ENCODE assay signal across 8 cellular contexts in the genomic region with DNA sequence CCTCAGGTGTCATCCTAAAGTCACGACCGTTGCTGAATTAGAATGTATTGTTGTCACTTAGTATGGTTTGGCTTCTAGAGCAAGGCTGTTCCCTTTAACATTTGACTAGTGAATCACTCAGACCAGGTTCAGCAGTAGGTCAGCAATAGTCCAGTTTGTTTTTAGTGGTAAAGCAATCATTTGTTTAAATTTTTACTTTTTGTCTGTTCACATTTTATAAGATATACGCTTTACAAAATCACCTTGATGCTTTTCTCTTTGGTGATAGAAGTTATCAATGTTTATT. TPM values are rescaled to one million over a fixed set of nuclear protein-coding genes. Genes with fewer than 3 reads are reported as not detected.
DNase-seq lines count a peak whose midpoint lies in the region; ATAC-seq, FAIRE-seq and TF ChIP-seq lines count a peak whose summit lies in the region.

No MANE protein-coding gene starts in this region.

- H3K36me3 Mint-ChIP-seq in naive thymus-derived CD4-positive, alpha-beta T cell = peaks cover 4 to 33% (median 26%) of the 10 kb centered on the region in 5 donors

- TF ChIP-seq POLR2A in K562 (conservative IDR thresholded peaks at IDR 0.05) = no peak

- H3K79me2 ChIP-seq in K562 (ENCODE audit: control insufficient read depth, insufficient read depth, low read length) = peaks cover 26% of the 10 kb centered on the region

- intact Hi-C loops in K562 (cut with micrococcal nuclease) = loop anchor here (10.0 kb wide), 2 partner anchors 137 to 503 kb away; partner anchors contain the start of gene FOSL2
- intact Hi-C loops in naive thymus-derived CD4-positive, alpha-beta T cell (cut with micrococcal nuclease) = loop anchor here (1.0 to 10.0 kb wide), 10 partner anchors 69 to 1226 kb away; partner anchors contain the start of genes CLIP4 (in 2 of the 2), ATRAID (in 1 of the 2), CAD (in 1 of the 2) and CCDC121 (in 1 of the 2)

- peaks cover 0 to 5% (median 0%) of the 10 kb centered on the region in 11 donors for H3K9me3 Mint-ChIP-seq in naive thymus-derived CD4-positive, alpha-beta T cell

- H3K9me3 ChIP-seq in BLaER1 = no peaks in the 10 kb centered on the region
- H3K9me3 ChIP-seq in K562 (replicated peaks; ENCODE audit: control insufficient read depth, insufficient read depth, low read depth, low read length) = no peaks in the 10 kb centered on the region
- no peaks in the 10 kb centered on the region for H3K9me3 ChIP-seq in naive thymus-derived CD4-positive, alpha-beta T cell (ENCODE audit: control insufficient read depth in 2 of 3, low read length in 3 of 3)

- H2AFZ ChIP-seq in K562 (ENCODE audit: low read depth, low read length) = peak overlapping the region; percentile 98

- POLR2A ChIA-PET in K562 (lab: Yijun Ruan, JAX) = no interaction called here
- POLR2A ChIA-PET in naive thymus-derived CD4-positive, alpha-beta T cell (lab: Charles Lee) = no interaction called here

- H3K27ac ChIP-seq in BLaER1 (no peak overlapping the region), HL-60 (replicated peaks) (peak overlapping the region; percentile 96; the same call in 1 of the 2 replicates), K562 (ENCODE audit: extremely low read depth, low read depth, low read length) (peak overlapping the region; percentile 93; the same call in 1 of the 3 replicates)
- H3K27ac ChIP-seq in naive thymus-derived CD4-positive, alpha-beta T cell (ENCODE audit: low read depth, low read length) = peak overlapping the region; percentile 99

- TF ChIP-seq CTCF in HL-60 (IDR thresholded peaks at IDR 0.05; ENCODE audit: insufficient read depth, low read length) (no peak), K562 (IDR thresholded peaks at IDR 0.05 in 2 of 3, conservative IDR thresholded peaks at IDR 0.05 in 1 of 3; ENCODE audit: insufficient read depth in 2 of 3, low read depth in 1 of 3, low read length in 3 of 3) (no peak)

- H3K27ac Mint-ChIP-seq in naive thymus-derived CD4-positive, alpha-beta T cell = peak overlapping the region; percentile 95 to 100 (median 100)

- no TSS peak for BruUV-seq in K562 (replicated peaks; lab: Mats Ljungman, UMichigan)

- FAIRE-seq in K562 (lab: Jason Lieb, UNC) = peak; percentile 57

- H3K4me3 ChIP-seq in BLaER1 (peak overlapping the region; percentile 85), HL-60 (replicated peaks; ENCODE audit: insufficient read depth, low read length) (no peak overlapping the region), K562 (no peak overlapping the region)
- H3K4me3 ChIP-seq in naive thymus-derived CD4-positive, alpha-beta T cell (ENCODE audit: low read length) = peak overlapping the region; percentile 95

- H3K4me3 Mint-ChIP-seq in naive thymus-derived CD4-positive, alpha-beta T cell = peak overlapping the region; percentile 96 to 100 (median 98)

- peaks cover 28% of the 10 kb centered on the region for H3K36me3 ChIP-seq in BLaER1
- peaks cover 18% of the 10 kb centered on the region; the same call in 2 of the 3 replicates for H3K36me3 ChIP-seq in K562 (ENCODE audit: control insufficient read depth, insufficient read depth, low read length)
- H3K36me3 ChIP-seq in naive thymus-derived CD4-positive, alpha-beta T cell (ENCODE audit: control insufficient read depth in 2 of 3, insufficient read depth in 3 of 3, low read length in 3 of 3) = peaks cover 0 to 10% (median 0%) of the 10 kb centered on the region in 3 experiments

- no peaks in the 10 kb centered on the region for H4K20me1 ChIP-seq in BLaER1
- H4K20me1 ChIP-seq in K562 (replicated peaks; ENCODE audit: control insufficient read depth, insufficient read depth, low read length) = no peaks in the 10 kb centered on the region

- H3K4me1 ChIP-seq in BLaER1 = peaks cover 43% of the 10 kb centered on the region
- peaks cover 6 to 10% of the 10 kb centered on the region in 2 experiments; a peak in 4 of 5 replicates for H3K4me1 ChIP-seq in K562 (replicated peaks in 1 of 2; ENCODE audit: control insufficient read depth in 2 of 2, insufficient read depth in 2 of 2, low read length in 2 of 2)
- peaks cover 27 to 30% of the 10 kb centered on the region in 2 donors for H3K4me1 ChIP-seq in naive thymus-derived CD4-positive, alpha-beta T cell (ENCODE audit: control insufficient read depth in 2 of 2, insufficient read depth in 2 of 2, low read length in 2 of 2)

- ATAC-seq in K562 (no peak), HG02884 (IDR thresholded peaks at IDR 0.05; ENCODE audit: unreplicated experiment) (no peak)
- no peak for ATAC-seq in naive thymus-derived CD4-positive, alpha-beta T cell

- WGBS in K562 (ENCODE audit: insufficient coverage, low coverage, missing lambda C conversion rate) = 76% methylated on average over 3 of the region's 3 CpGs

- TF ChIP-seq EP300 in K562 (IDR thresholded peaks at IDR 0.05; ENCODE audit: low read length) = no peak

- in situ Hi-C loops in K562 (cut with MboI) = no loop called here

- DNase-seq in HL-60 (ENCODE audit: low read depth in 1 of 2, low spot score in 1 of 2) = no peak
- DNase-seq in K562 (ENCODE audit: extremely low read depth in 1 of 4, low spot score in 3 of 4) = peak in 1 of 4 experiments; percentile 11
- DNase-seq in naive thymus-derived CD4-positive, alpha-beta T cell = no peak
- no peak for DNase-seq in NCI-H2227 treated with DMSO at 0.1 percent for 48 hours (lab: John Stamatoyannopoulos, UW)
- no peak for DNase-seq in OCI-M1 (lab: John Stamatoyannopoulos, UW)
- no peak for DNase-seq in activated gamma-delta T cell (lab: John Stamatoyannopoulos, UW)

- no peak for TF ChIP-seq RAD21 in K562 (CRISPR knock-in tag; conservative IDR thresholded peaks at IDR 0.05 in 1 of 2, IDR thresholded peaks at IDR 0.05 in 1 of 2)

- H3K4me1 Mint-ChIP-seq in naive thymus-derived CD4-positive, alpha-beta T cell = peaks cover 32 to 67% (median 64%) of the 10 kb centered on the region in 7 donors

- peak overlapping the region; percentile 93 for H3K4me2 ChIP-seq in BLaER1
- peak overlapping the region; percentile 96 for H3K4me2 ChIP-seq in K562 (ENCODE audit: insufficient read depth, low read length)

- CTCF ChIA-PET in K562 (lab: Yijun Ruan, JAX; ENCODE audit: low intra/inter-chr PET ratio) = no interaction called here
- CTCF ChIA-PET in naive thymus-derived CD4-positive, alpha-beta T cell (lab: Charles Lee) = no interaction called here

- H3K27me3 ChIP-seq in BLaER1 = no peaks in the 10 kb centered on the region
- no peaks in the 10 kb centered on the region for H3K27me3 ChIP-seq in HL-60 (ENCODE audit: insufficient read depth, poor library complexity, severe bottlenecking)
- no peaks in the 10 kb centered on the region for H3K27me3 ChIP-seq in K562 (ENCODE audit: control insufficient read depth in 2 of 2, insufficient read depth in 2 of 2, low read length in 2 of 2)
- no peaks in the 10 kb centered on the region for H3K27me3 ChIP-seq in naive thymus-derived CD4-positive, alpha-beta T cell (ENCODE audit: control insufficient read depth in 2 of 2, insufficient read depth in 2 of 2, low read length in 2 of 2)

- H3K9me1 ChIP-seq in K562 (ENCODE audit: control insufficient read depth, insufficient read depth, low read length) = no peaks in the 10 kb centered on the region

- H3K27me3 Mint-ChIP-seq in naive thymus-derived CD4-positive, alpha-beta T cell = peaks cover 0 to 3% (median 0%) of the 10 kb centered on the region in 5 donors

- H3K9ac ChIP-seq in BLaER1 = no peak overlapping the region
- H3K9ac ChIP-seq in K562 (ENCODE audit: insufficient read depth in 1 of 2, low read depth in 2 of 2, low read length in 2 of 2) = peak overlapping the region in 1 of 2 experiments; percentile 84; a peak in 1 of 4 replicates

RNA-seq across cellular contexts. Expression of gene BABAM2, which starts 1.2 kb away (rescaled TPM):
- 95.1 and 126 TPM in 2 replicates for total RNA-seq in K562 (2011; cell fraction: chromatin; rRNA removed; ENCODE audit: low replicate concordance)
- 41.5 and 49.6 TPM in 2 replicates for total RNA-seq in K562 (2011; cell fraction: nucleolus; rRNA removed)
- 76.3 and 103 TPM in 2 replicates for total RNA-seq in K562 (2011; cell fraction: nucleoplasm; rRNA removed)
- total RNA-seq in K562 (2014; rRNA removed) = 10.9 and 15.6 TPM in 2 replicates
- 27.3 and 31.8 TPM in 2 replicates for total RNA-seq in K562 (2014; rRNA removed; fragmentation: Illumina TruSeq; extraction: Trizol)
- 19.9 and 23.5 TPM in 2 replicates for total RNA-seq in K562 (2015; rRNA removed; fragmentation: Illumina TruSeq; extraction: Trizol)
- 23.9 and 24.2 TPM in 2 replicates for total RNA-seq in K562 (2021)
- 22.8 and 25.6 TPM in 2 replicates for polyA plus RNA-seq in K562 (2011; rRNA removed)
- polyA plus RNA-seq in K562 (2011; cell fraction: cytosol; rRNA removed) = 15.8 and 16.3 TPM in 2 replicates
- 21.4 TPM in 2 replicates for polyA plus RNA-seq in K562 (2011; cell fraction: nucleus; rRNA removed)
- 24.0 and 34.6 TPM in 2 replicates for polyA plus RNA-seq in K562 (2012)
- 27.9 and 32.9 TPM in 2 replicates for polyA plus RNA-seq in K562 (2014; fragmentation: Illumina TruSeq; extraction: Trizol)
- 10 to 100 TPM; 35.2 to 37.4 TPM for polyA plus RNA-seq in K562 (2014; fragmentation: Nextera tagmentation; extraction: Ambion mirVana)
- 15.6 and 18.0 TPM in 2 replicates for polyA plus RNA-seq in K562 (2014; rRNA removed)
- 30.3 and 33.4 TPM in 2 replicates for polyA minus RNA-seq in K562 (2011; rRNA and poly(A)+ RNA removed)
- 10.7 and 17.9 TPM in 2 replicates for polyA minus RNA-seq in K562 (2011; cell fraction: cytosol; rRNA and poly(A)+ RNA removed)
- 42.8 and 66.1 TPM in 2 replicates for polyA minus RNA-seq in K562 (2011; cell fraction: nucleus; rRNA and poly(A)+ RNA removed)
- 10 to 100 TPM; 34.2 to 55.8 (median 40.3) TPM for total RNA-seq in naive thymus-derived CD4-positive, alpha-beta T cell
- polyA plus RNA-seq in naive thymus-derived CD4-positive, alpha-beta T cell = 10 to 100 TPM; 44.2 to 58.2 TPM

RNA-seq across cellular contexts. Expression of gene RBKS, which starts 1.6 kb away (rescaled TPM):
- total RNA-seq in K562 (2011; cell fraction: chromatin; rRNA removed; ENCODE audit: low replicate concordance) = 0.79 and 1.00 TPM in 2 replicates
- total RNA-seq in K562 (2011; cell fraction: nucleolus; rRNA removed) = 0.50 TPM in 1 of 2 replicates, not detected in the other
- 1.1 and 1.3 TPM in 2 replicates for total RNA-seq in K562 (2011; cell fraction: nucleoplasm; rRNA removed)
- total RNA-seq in K562 (2014; rRNA removed) (0.18 and 0.24 TPM in 2 replicates), K562 (2014; rRNA removed; fragmentation: Illumina TruSeq; extraction: Trizol) (0.11 and 0.13 TPM in 2 replicates), K562 (2015; rRNA removed; fragmentation: Illumina TruSeq; extraction: Trizol) (0.15 and 0.25 TPM in 2 replicates), K562 (2021) (0.07 and 0.18 TPM in 2 replicates)
- polyA plus RNA-seq in K562 (2011; rRNA removed) (0.34 and 0.39 TPM in 2 replicates), K562 (2014; fragmentation: Illumina TruSeq; extraction: Trizol) (0.12 and 0.19 TPM in 2 replicates), K562 (2014; fragmentation: Nextera tagmentation; extraction: Ambion mirVana) (under 1 TPM; 0.06 to 0.24 TPM), K562 (2014; rRNA removed) (0.20 and 1.1 TPM in 2 replicates)
- polyA plus RNA-seq in K562 (2011; cell fraction: cytosol; rRNA removed) = 0.10 and 0.47 TPM in 2 replicates
- polyA plus RNA-seq in K562 (2011; cell fraction: nucleus; rRNA removed) = 0.31 and 0.67 TPM in 2 replicates
- polyA plus RNA-seq in K562 (2012) = 0.31 and 0.93 TPM in 2 replicates
- polyA minus RNA-seq in K562 (2011; rRNA and poly(A)+ RNA removed) = 0.36 and 0.39 TPM in 2 replicates
- polyA minus RNA-seq in K562 (2011; cell fraction: cytosol; rRNA and poly(A)+ RNA removed) = not detected in 2 replicates
- polyA minus RNA-seq in K562 (2011; cell fraction: nucleus; rRNA and poly(A)+ RNA removed) = 1.1 and 1.2 TPM in 2 replicates
- 10 to 100 TPM in 1 of 5 experiments, 1 to 10 TPM in 4; 1.5 to 10.8 (median 2.0) TPM for total RNA-seq in naive thymus-derived CD4-positive, alpha-beta T cell
- 1 to 10 TPM; 3.2 to 5.5 TPM for polyA plus RNA-seq in naive thymus-derived CD4-positive, alpha-beta T cell

Comparison
In these comparisons a context has a peak if more than half of its experiments do, and no peak if none do; other contexts are left out.
1. H3K4me3 ChIP-seq: peak in BLaER1 (single experiment) and naive thymus-derived CD4-positive, alpha-beta T cell (single experiment); none in HL-60 (single experiment) and K562 (single experiment).